In the genomic region with DNA sequence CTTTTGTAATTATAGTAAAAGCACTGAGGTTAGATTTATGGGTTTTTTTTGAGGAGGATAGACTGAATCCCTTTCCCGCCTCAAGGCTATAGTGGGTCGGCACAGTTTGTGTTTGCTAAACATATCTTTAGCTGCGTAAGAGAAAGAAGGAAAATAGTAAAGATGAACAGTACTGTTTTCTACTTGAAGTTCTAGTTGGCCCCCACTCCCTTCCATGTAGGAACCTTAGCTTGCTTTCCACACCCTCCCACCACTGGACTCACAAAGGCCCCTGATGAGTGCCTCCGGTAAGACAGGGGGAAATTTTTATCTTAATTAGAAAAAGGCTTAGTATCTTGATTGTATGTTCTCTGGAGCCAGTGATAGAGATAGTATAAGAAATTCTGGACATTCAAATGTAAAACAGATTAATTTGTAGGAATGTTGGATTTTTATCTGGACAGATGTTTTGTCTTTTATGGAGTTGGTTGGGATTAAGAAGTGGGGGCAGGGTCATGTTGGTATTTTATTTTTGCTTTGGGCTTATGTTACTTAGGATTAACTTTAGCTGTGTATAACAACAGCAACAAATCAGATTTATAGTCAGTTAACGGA, we compare ENCODE assay signal across 14 cellular contexts. TPM values are rescaled to one million over a fixed set of nuclear protein-coding genes. Genes with fewer than 3 reads are reported as not detected.
DNase-seq lines count a peak whose midpoint lies in the region; ATAC-seq and TF ChIP-seq lines count a peak whose summit lies in the region.
"Had no signal": no experiment of that assay in that cellular context is flagged by ENCODE, and none has a peak within 500 bp of the region (broad histone marks: within the 10 kb centered on the region; RNA-seq: fewer than 3 reads in every experiment).

No MANE protein-coding gene starts in this region.

- H3K9me3 ChIP-seq in tibial nerve = no peaks in the 10 kb centered on the region
- H3K9me3 ChIP-seq: left ventricle myocardium inferior, SJSA1 had no signal

- no peak for TF ChIP-seq POLR2A in tibial nerve (IDR thresholded peaks at IDR 0.05)

- no peak for ATAC-seq in HG03520 (IDR thresholded peaks at IDR 0.05; ENCODE audit: unreplicated experiment)
- ATAC-seq: K562 had no signal

- no peaks in the 10 kb centered on the region for H3K36me3 ChIP-seq in tibial nerve
- H3K36me3 ChIP-seq: left ventricle myocardium inferior had no signal

- H3K4me1 ChIP-seq in tibial nerve = peaks cover 0 to 78% (median 69%) of the 10 kb centered on the region in 4 donors

- peaks cover 70% of the 10 kb centered on the region for H3K4me1 Mint-ChIP-seq in T-helper 1 cell treated with Interleukin-12 subunit alpha and Interleukin-12 subunit beta and Interleukin-4 antibody, amounts not matched to agents 30 μg/mL and 1 μg/mL, for 36 hours (ENCODE audit: low read depth)
- H3K4me1 Mint-ChIP-seq in brain = peaks cover 67% of the 10 kb centered on the region

- TF ChIP-seq CTCF in brain (conservative IDR thresholded peaks at IDR 0.05) (no peak), tibial nerve (IDR thresholded peaks at IDR 0.05) (no peak)

- no peaks in the 10 kb centered on the region for H3K27me3 Mint-ChIP-seq in T-helper 1 cell treated with Interleukin-12 subunit alpha and Interleukin-12 subunit beta and Interleukin-4 antibody, amounts not matched to agents 30 μg/mL and 1 μg/mL, for 36 hours (ENCODE audit: low read depth)
- peaks cover 4% of the 10 kb centered on the region for H3K27me3 Mint-ChIP-seq in brain

- no peaks in the 10 kb centered on the region for H3K27me3 ChIP-seq in tibial nerve
- H3K27me3 ChIP-seq: SJSA1 had no signal

- H3K27ac ChIP-seq in skin epidermis (peak overlapping the region in 14 of 21 experiments; percentile 2 to 81 (median 49)), tibial nerve (peak overlapping the region in 2 of 4 donors; percentile 55 to 76)
- H3K27ac ChIP-seq: SJSA1 had no signal

- no peak overlapping the region for H3K4me3 Mint-ChIP-seq in T-helper 1 cell treated with Interleukin-12 subunit alpha and Interleukin-12 subunit beta and Interleukin-4 antibody, amounts not matched to agents 30 μg/mL and 1 μg/mL, for 36 hours
- peak overlapping the region in 1 of 5 experiments; percentile 28 for H3K4me3 Mint-ChIP-seq in brain

- H3K4me3 ChIP-seq in skin epidermis (no peak overlapping the region), tibial nerve (no peak overlapping the region)
- H3K4me3 ChIP-seq: K562, left ventricle myocardium inferior, SJSA1 had no signal

- H3K27ac Mint-ChIP-seq in T-helper 1 cell treated with Interleukin-12 subunit alpha and Interleukin-12 subunit beta and Interleukin-4 antibody, amounts not matched to agents 30 μg/mL and 1 μg/mL, for 36 hours = peak overlapping the region; percentile 46
- H3K27ac Mint-ChIP-seq in brain = peak overlapping the region in 3 of 5 experiments; percentile 26 to 88 (median 62)

- no peak for DNase-seq in T-helper 1 cell
- DNase-seq in NCI-H82 treated with DMSO at 0.1 percent for 48 hours (lab: John Stamatoyannopoulos, UW; ENCODE audit: unreplicated experiment) = peak; percentile 64
- no peak for DNase-seq in tibial nerve (ENCODE audit: low spot score in 2 of 2)
- no peak for DNase-seq in putamen (ENCODE audit: low spot score)
- DNase-seq: 8988T, left ventricle myocardium inferior, NCI-H1105, retina had no signal

- H3K9me3 Mint-ChIP-seq in T-helper 1 cell treated with Interleukin-12 subunit alpha and Interleukin-12 subunit beta and Interleukin-4 antibody, amounts not matched to agents 30 μg/mL and 1 μg/mL, for 36 hours = no peaks in the 10 kb centered on the region
- no peaks in the 10 kb centered on the region for H3K9me3 Mint-ChIP-seq in brain

- TF ChIP-seq EP300 in tibial nerve (IDR thresholded peaks at IDR 0.05) = no peak

- peaks cover 35% of the 10 kb centered on the region for H3K36me3 Mint-ChIP-seq in T-helper 1 cell treated with Interleukin-12 subunit alpha and Interleukin-12 subunit beta and Interleukin-4 antibody, amounts not matched to agents 30 μg/mL and 1 μg/mL, for 36 hours (ENCODE audit: low read depth)
- H3K36me3 Mint-ChIP-seq in brain = peaks cover 8% of the 10 kb centered on the region

- 48 to 49% methylated on average over 5 of the region's 5 CpGs for WGBS in tibial nerve, 2 donors

RNA-seq across cellular contexts. Expression of a gene that starts 49.4 kb away (rescaled TPM):
- 8.5 TPM for polyA plus RNA-seq in brain (ENCODE audit: insufficient read depth, low read depth, low replicate concordance)
- 10 to 100 TPM; 20.5 to 24.3 (median 22.3) TPM for total RNA-seq in tibial nerve
